16 cellular contexts compared by ENCODE assay signal in the genomic region with DNA sequence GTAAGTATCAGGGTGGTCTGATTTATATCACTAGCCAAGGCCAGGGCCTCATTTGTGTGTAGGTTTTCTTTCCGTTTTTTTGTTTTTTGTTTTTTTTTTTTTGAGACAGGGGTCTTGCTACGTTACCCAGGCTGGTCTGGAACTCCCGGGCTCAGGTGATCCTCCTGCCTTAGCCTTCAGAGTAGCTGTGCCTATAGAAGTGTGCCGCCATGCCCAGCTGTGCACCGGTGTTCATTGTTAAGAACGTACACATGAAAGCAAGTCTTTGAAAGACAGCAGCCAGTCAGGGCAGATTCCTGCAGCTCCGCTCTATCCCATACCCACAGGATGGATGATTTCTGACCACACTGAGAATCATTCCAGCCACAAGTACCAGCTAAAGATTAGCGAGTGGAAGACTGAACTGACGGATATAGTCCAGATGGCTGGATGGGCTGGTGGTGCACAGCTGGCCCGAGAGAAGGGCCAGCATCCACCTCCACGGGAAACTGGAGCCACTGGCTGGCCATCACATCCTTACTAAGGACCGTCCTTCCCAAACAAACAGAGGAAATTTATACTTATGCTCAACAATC.
DNase-seq lines count a peak whose midpoint lies in the region; ATAC-seq and TF ChIP-seq lines count a peak whose summit lies in the region.
"Had no signal": no experiment of that assay in that cellular context is flagged by ENCODE, and none has a peak within 500 bp of the region (broad histone marks: within the 10 kb centered on the region; RNA-seq: fewer than 3 reads in every experiment).

No MANE protein-coding gene starts in this region.

- no peak overlapping the region for H2AK5ac ChIP-seq in H9 (ENCODE audit: insufficient read length, low read length)

- no peak overlapping the region for H2BK12ac ChIP-seq in H9 (ENCODE audit: insufficient read length, low read depth, low read length)

- H3K27ac Mint-ChIP-seq in H9 (no peak overlapping the region), osteocyte (ENCODE audit: unreplicated experiment) (no peak overlapping the region)
- H3K27ac Mint-ChIP-seq: CD4-positive, alpha-beta T cell had no signal

- no peak for ATAC-seq in GM19035 (IDR thresholded peaks at IDR 0.05; ENCODE audit: unreplicated experiment)
- ATAC-seq: GM12878, HCT116 had no signal

- DNase-seq in activated effector memory CD4-positive, alpha-beta T cell treated with anti-CD3 and anti-CD28 coated beads, Interleukin-2, amount 50 U/mL, for 16 hours: peak; percentile 33
- DNase-seq in activated effector memory CD4-positive, alpha-beta T cell treated with Interleukin-2 at 50 U/mL for 16 hours: no peak
- DNase-seq in H9: peak; percentile 20
- DNase-seq in osteocyte (ENCODE audit: extremely low spot score, unreplicated experiment): peak; percentile 73
- peak; percentile 17 for DNase-seq in ureter (ENCODE audit: low spot score)
- no peak for DNase-seq in Peyer's patch
- DNase-seq: 8988T; AML-193; C1 segment of cervical spinal cord; Calu3; CD4-positive, alpha-beta T cell; DMS79; IMR-90 had no signal

- no peak overlapping the region for H2AFZ ChIP-seq in H9 (ENCODE audit: low read length)

- H3K27me3 ChIP-seq in H9 (ENCODE audit: insufficient read depth, low read length): no peaks in the 10 kb centered on the region
- no peaks in the 10 kb centered on the region for H3K27me3 ChIP-seq in Peyer's patch

- no peaks in the 10 kb centered on the region for H4K20me1 ChIP-seq in H9 (ENCODE audit: control insufficient read depth, insufficient read depth, insufficient read length)

- H3K18ac ChIP-seq in H9 (ENCODE audit: insufficient read length, low read depth, low read length): no peak overlapping the region

- H3K56ac ChIP-seq in H9 (ENCODE audit: insufficient read length, low read depth, low read length): no peak overlapping the region

- no CpG with 5 or more reads among the region's 12 CpGs for WGBS in H9 (ENCODE audit: extremely low coverage, insufficient read length, low lambda C conversion rate)

- no peak overlapping the region for H2BK5ac ChIP-seq in H9 (ENCODE audit: insufficient read length, low read length)

- H3K14ac ChIP-seq in H9 (ENCODE audit: insufficient read depth, low read length): no peak overlapping the region

- H3K4me3 ChIP-seq in Peyer's patch: no peak overlapping the region
- H3K4me3 ChIP-seq: GM12878 had no signal

- H3T11ph ChIP-seq in H9 (ENCODE audit: low read length): no peak overlapping the region

- no peak overlapping the region for H2BK120ac ChIP-seq in H9 (ENCODE audit: low read depth, low read length, poor library complexity, severe bottlenecking)

- H3K4me3 Mint-ChIP-seq in H9 (no peak overlapping the region), osteocyte (ENCODE audit: unreplicated experiment) (no peak overlapping the region)
- H3K4me3 Mint-ChIP-seq: CD4-positive, alpha-beta T cell had no signal

- H3K9me3 Mint-ChIP-seq in H9 (no peaks in the 10 kb centered on the region; a peak in 1 of 5 replicates), osteocyte (ENCODE audit: unreplicated experiment) (no peaks in the 10 kb centered on the region)
- H3K9me3 Mint-ChIP-seq: CD4-positive, alpha-beta T cell had no signal

- H3K4me1 Mint-ChIP-seq in H9: peaks cover 14 to 30% of the 10 kb centered on the region in 2 experiments
- H3K4me1 Mint-ChIP-seq in osteocyte (ENCODE audit: unreplicated experiment): no peaks in the 10 kb centered on the region

- no peak overlapping the region for H4K8ac ChIP-seq in H9 (replicated peaks; ENCODE audit: insufficient read length, low read depth, low read length)

- no peaks in the 10 kb centered on the region for H3K79me1 ChIP-seq in H9 (ENCODE audit: insufficient read depth, low read depth, low read length, poor library complexity, severe bottlenecking)

- no peaks in the 10 kb centered on the region for H3K4me1 ChIP-seq in H9 (ENCODE audit: insufficient read depth, low read length)
- H3K4me1 ChIP-seq in Peyer's patch: no peaks in the 10 kb centered on the region

- no peak overlapping the region for H3K27ac ChIP-seq in H9 (ENCODE audit: insufficient read length, low read depth, low read length)
- no peak overlapping the region for H3K27ac ChIP-seq in Peyer's patch

- no peak overlapping the region for H3K9ac ChIP-seq in H9 (ENCODE audit: extremely low read depth, insufficient read length, low read length)

- no peak overlapping the region for H4K5ac ChIP-seq in H9 (ENCODE audit: insufficient read length, low read depth, low read length)

- H3K23me2 ChIP-seq in H9 (ENCODE audit: insufficient read length, low read depth, low read length, poor library complexity, severe bottlenecking): no peaks in the 10 kb centered on the region

- H3K79me2 ChIP-seq in H9 (ENCODE audit: insufficient read depth, low read length): no peaks in the 10 kb centered on the region

- H3K23ac ChIP-seq in H9 (ENCODE audit: insufficient read length, low read depth, low read length): no peak overlapping the region

- no peak overlapping the region for H4K91ac ChIP-seq in H9 (ENCODE audit: insufficient read length, low read depth, low read length)

- no peak overlapping the region for H2BK15ac ChIP-seq in H9 (ENCODE audit: low read depth, low read length)

- H3K27me3 Mint-ChIP-seq in H9 (ENCODE audit: low read depth) (peaks cover 6% of the 10 kb centered on the region), osteocyte (ENCODE audit: unreplicated experiment) (no peaks in the 10 kb centered on the region)

- no peaks in the 10 kb centered on the region for H3K36me3 ChIP-seq in Peyer's patch

- no peak overlapping the region for H3K4ac ChIP-seq in H9 (ENCODE audit: low read depth, low read length)

- TF ChIP-seq CTCF in H9 (conservative IDR thresholded peaks at IDR 0.05): no peak
- TF ChIP-seq CTCF in osteocyte (IDR thresholded peaks at IDR 0.05): no peak
- TF ChIP-seq CTCF in Peyer's patch (IDR thresholded peaks at IDR 0.05): no peak

- TF ChIP-seq POLR2A in Peyer's patch (IDR thresholded peaks at IDR 0.05): no peak

- H3K36me3 Mint-ChIP-seq in H9 (ENCODE audit: insufficient read depth in 1 of 3, low read depth in 3 of 3) (no peaks in the 10 kb centered on the region), osteocyte (ENCODE audit: unreplicated experiment) (no peaks in the 10 kb centered on the region)

- no peak overlapping the region for H3K4me2 ChIP-seq in H9 (ENCODE audit: insufficient read depth, insufficient read length, low read length)

- H3K9me3 ChIP-seq in H9 (ENCODE audit: control insufficient read depth, low read depth, low read length) (no peaks in the 10 kb centered on the region), Peyer's patch (no peaks in the 10 kb centered on the region)

- no peak overlapping the region for H2BK20ac ChIP-seq in H9 (ENCODE audit: low read depth, low read length, poor library complexity, severe bottlenecking)

Comparison
In these comparisons a context has a peak if more than half of its experiments do, and no peak if none do; other contexts are left out.
1. DNase-seq: peak in activated effector memory CD4-positive, alpha-beta T cell treated with anti-CD3 and anti-CD28 coated beads, Interleukin-2, amount 50 U/mL, for 16 hours (single experiment), H9 (single experiment), osteocyte (single experiment) and ureter (single experiment); none in activated effector memory CD4-positive, alpha-beta T cell treated with Interleukin-2 at 50 U/mL for 16 hours (single experiment) and Peyer's patch (0 of 3).